Comparison of ENCODE assay signal across 1 cellular context in genomic region chr9:34612788-34613390, GRCh38.
A peak's percentile ranks its signal among the peaks of the same experiment; 100 is the strongest.
TF ChIP-seq lines count a peak whose summit lies in the region.

No MANE protein-coding gene starts in this region.

TF ChIP-seq in IMR-90, 13 proteins besides CTCF, POLR2A, EP300 and RAD21:
- TF ChIP-seq SMC3 (IDR thresholded peaks at IDR 0.05; ENCODE audit: low read depth, low read length) (peak; percentile 74), FOS (IDR thresholded peaks at IDR 0.05; ENCODE audit: low read depth, low read length) (no peak), MAZ (IDR thresholded peaks at IDR 0.05; ENCODE audit: borderline replicate concordance, low read depth, low read length) (peak; percentile 40; the same call in 1 of the 2 replicates), CEBPB (IDR thresholded peaks at IDR 0.05; ENCODE audit: low read depth, low read length) (peak; percentile 66)
